1 cellular context compared by ENCODE assay signal in genomic region chr16:71997578-71997977, GRCh38. TPM values are rescaled to one million over a fixed set of nuclear protein-coding genes. Genes with fewer than 3 reads are reported as not detected.
"Had no signal": no experiment of that assay in that cellular context is flagged by ENCODE, and none has a peak within 500 bp of the region (broad histone marks: within the 10 kb centered on the region; RNA-seq: fewer than 3 reads in every experiment).

No MANE protein-coding gene starts in this region.

RNA-seq across cellular contexts. Expression of gene PKD1L3, which starts 2.6 kb away (rescaled TPM):
- total RNA-seq: vagina had no signal
